In genomic region chr16:30649725-30650368, GRCh38 we compare ENCODE assay signal across 1 cellular context.
TF ChIP-seq lines count a peak whose summit lies in the region.

No MANE protein-coding gene starts in this region.

TF ChIP-seq in K562, 482 proteins besides CTCF, POLR2A, EP300 and RAD21 (continued from another document):
- TF ChIP-seq, protein P1, sequence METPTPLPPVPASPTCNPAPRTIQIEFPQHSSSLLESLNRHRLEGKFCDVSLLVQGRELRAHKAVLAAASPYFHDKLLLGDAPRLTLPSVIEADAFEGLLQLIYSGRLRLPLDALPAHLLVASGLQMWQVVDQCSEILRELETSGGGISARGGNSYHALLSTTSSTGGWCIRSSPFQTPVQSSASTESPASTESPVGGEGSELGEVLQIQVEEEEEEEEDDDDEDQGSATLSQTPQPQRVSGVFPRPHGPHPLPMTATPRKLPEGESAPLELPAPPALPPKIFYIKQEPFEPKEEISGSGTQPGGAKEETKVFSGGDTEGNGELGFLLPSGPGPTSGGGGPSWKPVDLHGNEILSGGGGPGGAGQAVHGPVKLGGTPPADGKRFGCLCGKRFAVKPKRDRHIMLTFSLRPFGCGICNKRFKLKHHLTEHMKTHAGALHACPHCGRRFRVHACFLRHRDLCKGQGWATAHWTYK (CRISPR knock-in tag; IDR thresholded peaks at IDR 0.05), result no peak
- TF ChIP-seq ATF2 (CRISPR knock-in tag; IDR thresholded peaks at IDR 0.05) (no peak), CHCHD3 (CRISPR knock-in tag; IDR thresholded peaks at IDR 0.05) (no peak), SREBF2 (CRISPR knock-in tag; IDR thresholded peaks at IDR 0.05) (no peak), JUNB (CRISPR knock-in tag; conservative IDR thresholded peaks at IDR 0.05) (no peak), TRIM24 (IDR thresholded peaks at IDR 0.05) (no peak), HDAC8 (tag; IDR thresholded peaks at IDR 0.05) (no peak), SMARCA4 (IDR thresholded peaks at IDR 0.05) (0 out of 2 replicates have a peak, but pooled peaks have one; percentile 10)
- TF ChIP-seq, protein P2, sequence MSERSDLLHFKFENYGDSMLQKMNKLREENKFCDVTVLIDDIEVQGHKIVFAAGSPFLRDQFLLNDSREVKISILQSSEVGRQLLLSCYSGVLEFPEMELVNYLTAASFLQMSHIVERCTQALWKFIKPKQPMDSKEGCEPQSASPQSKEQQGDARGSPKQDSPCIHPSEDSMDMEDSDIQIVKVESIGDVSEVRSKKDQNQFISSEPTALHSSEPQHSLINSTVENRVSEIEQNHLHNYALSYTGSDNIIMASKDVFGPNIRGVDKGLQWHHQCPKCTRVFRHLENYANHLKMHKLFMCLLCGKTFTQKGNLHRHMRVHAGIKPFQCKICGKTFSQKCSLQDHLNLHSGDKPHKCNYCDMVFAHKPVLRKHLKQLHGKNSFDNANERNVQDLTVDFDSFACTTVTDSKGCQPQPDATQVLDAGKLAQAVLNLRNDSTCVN (CRISPR knock-in tag; IDR thresholded peaks at IDR 0.05), result no peak
- TF ChIP-seq, protein P3, sequence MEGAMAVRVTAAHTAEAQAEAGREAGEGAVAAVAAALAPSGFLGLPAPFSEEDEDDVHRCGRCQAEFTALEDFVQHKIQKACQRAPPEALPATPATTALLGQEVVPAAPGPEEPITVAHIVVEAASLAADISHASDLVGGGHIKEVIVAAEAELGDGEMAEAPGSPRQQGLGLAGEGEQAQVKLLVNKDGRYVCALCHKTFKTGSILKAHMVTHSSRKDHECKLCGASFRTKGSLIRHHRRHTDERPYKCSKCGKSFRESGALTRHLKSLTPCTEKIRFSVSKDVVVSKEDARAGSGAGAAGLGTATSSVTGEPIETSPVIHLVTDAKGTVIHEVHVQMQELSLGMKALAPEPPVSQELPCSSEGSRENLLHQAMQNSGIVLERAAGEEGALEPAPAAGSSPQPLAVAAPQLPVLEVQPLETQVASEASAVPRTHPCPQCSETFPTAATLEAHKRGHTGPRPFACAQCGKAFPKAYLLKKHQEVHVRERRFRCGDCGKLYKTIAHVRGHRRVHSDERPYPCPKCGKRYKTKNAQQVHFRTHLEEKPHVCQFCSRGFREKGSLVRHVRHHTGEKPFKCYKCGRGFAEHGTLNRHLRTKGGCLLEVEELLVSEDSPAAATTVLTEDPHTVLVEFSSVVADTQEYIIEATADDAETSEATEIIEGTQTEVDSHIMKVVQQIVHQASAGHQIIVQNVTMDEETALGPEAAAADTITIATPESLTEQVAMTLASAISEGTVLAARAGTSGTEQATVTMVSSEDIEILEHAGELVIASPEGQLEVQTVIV (CRISPR knock-in tag; IDR thresholded peaks at IDR 0.05; ENCODE audit: borderline replicate concordance), result no peak
- TF ChIP-seq, protein P4, sequence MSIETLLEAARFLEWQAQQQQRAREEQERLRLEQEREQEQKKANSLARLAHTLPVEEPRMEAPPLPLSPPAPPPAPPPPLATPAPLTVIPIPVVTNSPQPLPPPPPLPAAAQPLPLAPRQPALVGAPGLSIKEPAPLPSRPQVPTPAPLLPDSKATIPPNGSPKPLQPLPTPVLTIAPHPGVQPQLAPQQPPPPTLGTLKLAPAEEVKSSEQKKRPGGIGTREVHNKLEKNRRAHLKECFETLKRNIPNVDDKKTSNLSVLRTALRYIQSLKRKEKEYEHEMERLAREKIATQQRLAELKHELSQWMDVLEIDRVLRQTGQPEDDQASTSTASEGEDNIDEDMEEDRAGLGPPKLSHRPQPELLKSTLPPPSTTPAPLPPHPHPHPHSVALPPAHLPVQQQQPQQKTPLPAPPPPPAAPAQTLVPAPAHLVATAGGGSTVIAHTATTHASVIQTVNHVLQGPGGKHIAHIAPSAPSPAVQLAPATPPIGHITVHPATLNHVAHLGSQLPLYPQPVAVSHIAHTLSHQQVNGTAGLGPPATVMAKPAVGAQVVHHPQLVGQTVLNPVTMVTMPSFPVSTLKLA (conservative IDR thresholded peaks at IDR 0.05), result no peak
- TF ChIP-seq, protein P5, sequence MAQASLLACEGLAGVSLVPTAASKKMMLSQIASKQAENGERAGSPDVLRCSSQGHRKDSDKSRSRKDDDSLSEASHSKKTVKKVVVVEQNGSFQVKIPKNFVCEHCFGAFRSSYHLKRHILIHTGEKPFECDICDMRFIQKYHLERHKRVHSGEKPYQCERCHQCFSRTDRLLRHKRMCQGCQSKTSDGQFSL (CRISPR knock-in tag; IDR thresholded peaks at IDR 0.05), result no peak
- TF ChIP-seq, protein P5 (tag; IDR thresholded peaks at IDR 0.05), result no peak
